Comparison of ENCODE assay signal across 10 cellular contexts in the genomic region with DNA sequence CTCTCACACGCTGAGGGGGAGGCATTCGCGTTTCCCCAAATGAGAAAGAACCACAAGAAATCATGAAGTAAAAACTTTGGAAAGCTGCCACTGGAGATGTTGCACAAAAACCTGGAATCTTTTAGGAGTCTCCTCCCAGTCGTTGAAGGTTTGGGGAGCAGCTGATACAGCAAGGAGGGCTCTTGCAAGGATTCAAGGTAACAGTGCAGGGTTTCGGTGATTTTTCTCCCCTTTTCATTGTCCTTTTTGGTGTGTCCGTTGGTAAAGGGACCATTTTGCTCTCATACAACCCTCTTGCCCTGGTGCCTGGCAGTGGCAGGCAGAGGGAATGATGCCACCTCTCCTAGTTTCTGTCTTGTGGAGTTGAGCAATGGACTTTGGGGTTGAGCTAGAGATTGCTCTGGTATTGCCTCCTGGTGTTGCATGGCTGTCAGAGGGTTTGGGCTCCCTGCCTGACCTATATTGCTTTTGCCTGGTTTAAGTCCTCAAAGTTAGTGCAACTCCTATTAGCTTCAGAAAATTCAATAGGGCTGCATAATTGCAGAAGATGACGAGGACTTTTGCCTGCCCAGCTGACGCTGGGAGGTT. TPM values are rescaled to one million over a fixed set of nuclear protein-coding genes. Genes with fewer than 3 reads are reported as not detected.
A peak's percentile ranks its signal among the peaks of the same experiment; 100 is the strongest.
DNase-seq lines count a peak whose midpoint lies in the region; ATAC-seq and TF ChIP-seq lines count a peak whose summit lies in the region.
"Had no signal": no experiment of that assay in that cellular context is flagged by ENCODE, and none has a peak within 500 bp of the region (broad histone marks: within the 10 kb centered on the region; RNA-seq: fewer than 3 reads in every experiment).

No MANE protein-coding gene starts in this region.

- H3K27me3 ChIP-seq in BLaER1 treated with 17β-estradiol and CSF1 and Interleukin-3, amounts not matched to agents 10 nM and 100 nM, result peaks cover 38 to 67% (median 51%) of the 10 kb centered on the region in 11 experiments
- H3K27me3 ChIP-seq in SU-DHL-6 (ENCODE audit: low read length), result no peaks in the 10 kb centered on the region
- no peaks in the 10 kb centered on the region for H3K27me3 ChIP-seq in right cardiac atrium (ENCODE audit: control insufficient read depth, insufficient read depth)

- DNase-seq in right cardiac atrium (no peak), retinal pigment epithelial cell (ENCODE audit: low read depth) (no peak), NOMO-1 treated with DMSO at 0.1 percent for 48 hours (lab: John Stamatoyannopoulos, UW; ENCODE audit: unreplicated experiment) (no peak), NCI-H1048 (lab: John Stamatoyannopoulos, UW) (no peak), mucosa of gallbladder (ENCODE audit: low spot score) (no peak)
- DNase-seq: activated naive CD8-positive, alpha-beta T cell treated with anti-CD3 and anti-CD28 coated beads, Interleukin-2, amount 10 ng/mL, durations not matched to agents 7 days and 5 days; Caco-2 had no signal

- H3F3A ChIP-seq in SU-DHL-6 (ENCODE audit: insufficient read depth), result no peaks in the 10 kb centered on the region

- peaks cover 0 to 43% (median 5%) of the 10 kb centered on the region in 10 experiments; a peak in 11 of 20 replicates for H3K4me1 ChIP-seq in BLaER1 treated with 17β-estradiol and CSF1 and Interleukin-3, amounts not matched to agents 10 nM and 100 nM
- no peaks in the 10 kb centered on the region for H3K4me1 ChIP-seq in right cardiac atrium (ENCODE audit: control insufficient read depth, insufficient read depth, low read length)
- H3K4me1 ChIP-seq: Caco-2 had no signal

- H3K4me3 ChIP-seq in BLaER1 treated with 17β-estradiol and CSF1 and Interleukin-3, amounts not matched to agents 10 nM and 100 nM, result peak overlapping the region; percentile 40 to 59 (median 49); a peak in 10 of 20 replicates
- H3K4me3 ChIP-seq in SU-DHL-6 (ENCODE audit: insufficient read depth, low read length, poor library complexity, severe bottlenecking) (no peak overlapping the region), right cardiac atrium (ENCODE audit: low read length) (peak overlapping the region; percentile 1), retinal pigment epithelial cell (ENCODE audit: low read length) (peak overlapping the region; percentile 58)

- no peak overlapping the region for H2AFZ ChIP-seq in SU-DHL-6 (ENCODE audit: low read depth, low read length, severe bottlenecking)

- 0 out of 22 replicates have a peak, but pooled peaks cover 0 to 6% (median 0%) of the 10 kb centered on the region in 11 experiments for H4K20me1 ChIP-seq in BLaER1 treated with 17β-estradiol and CSF1 and Interleukin-3, amounts not matched to agents 10 nM and 100 nM
- no peaks in the 10 kb centered on the region for H4K20me1 ChIP-seq in SU-DHL-6 (ENCODE audit: low read depth, low read length)

- TF ChIP-seq CTCF in SU-DHL-6 (IDR thresholded peaks at IDR 0.05; ENCODE audit: insufficient read depth, low read length, poor library complexity, severe bottlenecking) (no peak), retinal pigment epithelial cell (conservative IDR thresholded peaks at IDR 0.05; ENCODE audit: low read depth, low read length) (no peak)

- no peaks in the 10 kb centered on the region for H3K79me2 ChIP-seq in SU-DHL-6 (ENCODE audit: insufficient read depth, low read length)

- ATAC-seq in right cardiac atrium (no peak), HG03135 (IDR thresholded peaks at IDR 0.05; ENCODE audit: unreplicated experiment) (no peak)

- no peaks in the 10 kb centered on the region for H3K36me3 ChIP-seq in BLaER1 treated with 17β-estradiol and CSF1 and Interleukin-3, amounts not matched to agents 10 nM and 100 nM
- H3K36me3 ChIP-seq in SU-DHL-6 (ENCODE audit: low read length), result no peaks in the 10 kb centered on the region

- no peak overlapping the region for H3K27ac ChIP-seq in BLaER1 treated with 17β-estradiol and CSF1 and Interleukin-3, amounts not matched to agents 10 nM and 100 nM
- H3K27ac ChIP-seq in SU-DHL-6 (ENCODE audit: low read depth, low read length) (no peak overlapping the region), right cardiac atrium (ENCODE audit: low read length) (no peak overlapping the region)

- WGBS in right cardiac atrium, result 17% methylated on average over 8 of the region's 8 CpGs

- peak overlapping the region in 10 of 11 experiments; percentile 64 to 81 (median 73); a peak in 14 of 22 replicates for H3K4me2 ChIP-seq in BLaER1 treated with 17β-estradiol and CSF1 and Interleukin-3, amounts not matched to agents 10 nM and 100 nM
- H3K4me2 ChIP-seq in SU-DHL-6 (ENCODE audit: low read depth, low read length, poor library complexity, severe bottlenecking), result peak overlapping the region; percentile 34

- intact Hi-C loops in right cardiac atrium (cut with DNase I), result no loop called here

- no peak overlapping the region for H3K9ac ChIP-seq in BLaER1 treated with 17β-estradiol and CSF1 and Interleukin-3, amounts not matched to agents 10 nM and 100 nM
- no peak overlapping the region for H3K9ac ChIP-seq in SU-DHL-6 (ENCODE audit: low read length)

- peaks cover 0 to 9% (median 2%) of the 10 kb centered on the region in 11 experiments; a peak in 9 of 22 replicates for H3K9me3 ChIP-seq in BLaER1 treated with 17β-estradiol and CSF1 and Interleukin-3, amounts not matched to agents 10 nM and 100 nM (replicated peaks in 1 of 11)
- no peaks in the 10 kb centered on the region for H3K9me3 ChIP-seq in SU-DHL-6 (ENCODE audit: insufficient read depth, low read length)
- H3K9me3 ChIP-seq in right cardiac atrium (ENCODE audit: control insufficient read depth, low read length), result no peaks in the 10 kb centered on the region
- H3K9me3 ChIP-seq: Caco-2 had no signal

- H3K9me2 ChIP-seq in SU-DHL-6 (replicated peaks; ENCODE audit: insufficient read depth, low read length), result no peaks in the 10 kb centered on the region

RNA-seq across cellular contexts. Expression of a gene that starts 0.9 kb away (rescaled TPM):
- total RNA-seq in right cardiac atrium (under 1 TPM; 0.17 to 0.33 (median 0.20) TPM), mucosa of gallbladder (0.46 TPM)
- polyA plus RNA-seq in right cardiac atrium, result 0.20 TPM
- total RNA-seq: activated naive CD8-positive, alpha-beta T cell treated with anti-CD3 and anti-CD28 coated beads, Interleukin-2, amount 10 ng/mL, durations not matched to agents 7 days and 5 days; Caco-2 had no signal

RNA-seq across cellular contexts. Expression of a gene that starts 7.1 kb away (rescaled TPM):
- under 1 TPM; 0.11 to 0.28 (median 0.14) TPM for total RNA-seq in right cardiac atrium
- polyA plus RNA-seq in right cardiac atrium, result 0.11 TPM
- total RNA-seq in mucosa of gallbladder, result 2.0 TPM
- total RNA-seq: activated naive CD8-positive, alpha-beta T cell treated with anti-CD3 and anti-CD28 coated beads, Interleukin-2, amount 10 ng/mL, durations not matched to agents 7 days and 5 days; Caco-2 had no signal
